Comparison of ENCODE assay signal across 11 cellular contexts in genomic region chr4:81380364-81380853, GRCh38.
"Had no signal": no experiment of that assay in that cellular context is flagged by ENCODE, and none has a peak within 500 bp of the region (broad histone marks: within the 10 kb centered on the region; RNA-seq: fewer than 3 reads in every experiment).

No MANE protein-coding gene starts in this region.

- H3K4me1 ChIP-seq: heart left ventricle, left lung, uterus had no signal

- H3K36me3 ChIP-seq: heart left ventricle, left lung, uterus had no signal

- H3K27ac ChIP-seq: heart left ventricle, left lung, uterus had no signal

- DNase-seq: activated CD4-positive, alpha-beta memory T cell treated with anti-CD3 and anti-CD28 coated beads, Interleukin-2, amount 10 ng/mL, durations not matched to agents 7 days and 5 days; activated CD4-positive, CD25-positive, alpha-beta regulatory T cell treated with anti-CD3 and anti-CD28 coated beads, Interleukin-2, amount 50 U/mL, for 72 hours; activated naive CD4-positive, alpha-beta T cell; aorta; heart left ventricle; left lung; stimulated activated CD4-positive, alpha-beta T cell treated with anti-CD3 and anti-CD28 coated beads, Interleukin-15, amount 100 ng/mL, for 24 hours; stimulated activated CD4-positive, alpha-beta T cell treated with anti-CD3 and anti-CD28 coated beads, Interleukin-4, amount 100 ng/mL, for 24 hours; stimulated activated naive CD8-positive, alpha-beta T cell treated with anti-CD3 and anti-CD28 coated beads, Interleukin-15, amount 100 ng/mL, for 72 hours; uterus had no signal

- H3K27me3 ChIP-seq: left lung, uterus had no signal

- ATAC-seq: esophagus mucosa; heart left ventricle; left lung; stimulated activated naive CD8-positive, alpha-beta T cell treated with anti-CD3 and anti-CD28 coated beads, Interleukin-15, amount 100 ng/mL, for 72 hours had no signal

- H3K9me3 ChIP-seq: left lung had no signal

- H3K4me3 ChIP-seq: heart left ventricle, left lung, uterus had no signal
